Comparison of ENCODE assay signal across 8 cellular contexts in the genomic region with DNA sequence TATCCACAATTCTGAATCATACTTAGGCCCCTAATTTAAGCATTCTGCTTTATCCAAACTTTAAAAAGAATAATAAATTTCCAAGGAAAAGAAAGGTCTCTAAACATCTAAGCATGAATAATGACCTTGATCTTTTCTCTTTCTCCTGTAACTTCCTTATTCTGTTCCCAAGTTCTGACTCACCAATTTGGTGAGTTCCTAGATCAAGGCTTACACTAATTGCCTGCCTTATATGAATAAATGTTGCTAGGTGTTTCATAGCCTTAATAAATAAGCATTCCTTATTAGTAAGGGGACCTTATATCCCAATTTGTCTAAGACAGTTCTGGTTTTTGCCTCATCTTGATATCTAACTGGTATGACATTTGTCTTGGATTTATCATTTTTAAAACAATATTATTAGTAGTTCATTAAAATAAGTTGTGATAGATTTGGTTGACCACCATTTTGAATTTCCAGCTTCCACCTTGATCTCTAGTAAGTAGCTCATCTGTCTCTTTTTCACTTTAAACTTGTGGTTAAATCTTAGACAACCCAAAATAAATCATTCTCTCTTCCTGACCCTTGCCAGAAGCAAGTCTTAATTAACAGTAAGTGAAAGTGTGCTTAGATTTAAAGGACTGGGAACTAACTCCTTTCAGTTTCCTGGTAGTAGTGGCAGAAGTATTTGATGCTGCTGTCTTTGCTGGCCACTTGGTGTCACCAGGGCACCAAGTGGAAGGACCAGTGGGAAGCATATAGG.
DNase-seq lines count a peak whose midpoint lies in the region; ATAC-seq and TF ChIP-seq lines count a peak whose summit lies in the region.

No MANE protein-coding gene starts in this region.

- H3K27me3 ChIP-seq in osteoblast (ENCODE audit: insufficient read depth, low read length), result no peaks in the 10 kb centered on the region

- H3K4me3 ChIP-seq in epithelial cell of esophagus (ENCODE audit: low read length) (no peak overlapping the region), osteoblast (ENCODE audit: insufficient read depth, low read length) (no peak overlapping the region)

- no peaks in the 10 kb centered on the region for H3K36me3 ChIP-seq in osteoblast (ENCODE audit: insufficient read depth, low read length)

- H3K4me2 ChIP-seq in osteoblast (ENCODE audit: insufficient read depth, low read length), result peak overlapping the region; percentile 26

- H3K4me1 ChIP-seq in osteoblast (ENCODE audit: insufficient read depth, low read length), result peaks cover 25% of the 10 kb centered on the region

- H4K20me1 ChIP-seq in osteoblast (ENCODE audit: insufficient read depth, low read length), result no peaks in the 10 kb centered on the region

- H3K4me1 Mint-ChIP-seq in T-cell, result peaks cover 6 to 22% (median 21%) of the 10 kb centered on the region in 3 donors

- ATAC-seq in GM21528 (IDR thresholded peaks at IDR 0.05; ENCODE audit: low FRiP score, unreplicated experiment), result no peak
- ATAC-seq in HG03521 (IDR thresholded peaks at IDR 0.05; ENCODE audit: unreplicated experiment), result no peak
- ATAC-seq in T-cell (replicated peaks in 1 of 4), result no peak

- DNase-seq in NAMALWA (ENCODE audit: low spot score) (peak; percentile 20), epithelial cell of esophagus (ENCODE audit: low read depth) (peak; percentile 40), osteoblast (ENCODE audit: insufficient read length, low spot score, missing footprints) (no peak), NCI-H1105 (lab: John Stamatoyannopoulos, UW) (no peak), T-cell (no peak)

- peak overlapping the region; percentile 42 for H3K27ac ChIP-seq in osteoblast (ENCODE audit: low read depth, low read length)

- no peaks in the 10 kb centered on the region for H3K9me3 ChIP-seq in osteoblast (ENCODE audit: low read depth, low read length)

- H3K27ac Mint-ChIP-seq in T-cell, result peak overlapping the region in 1 of 2 donors; percentile 8

- H3K4me3 Mint-ChIP-seq in T-cell, result no peak overlapping the region

- no peak overlapping the region for H2AFZ ChIP-seq in osteoblast (ENCODE audit: low read length)

- POLR2A ChIA-PET in T-cell (lab: Charles Lee), result no interaction called here

- H3K36me3 Mint-ChIP-seq in T-cell, result peaks cover 10% of the 10 kb centered on the region

- no peaks in the 10 kb centered on the region for H3K9me3 Mint-ChIP-seq in T-cell

- CTCF ChIA-PET in T-cell (lab: Charles Lee), result interaction anchor here in 1 of 2 donors (0.7 kb wide), 1 partner anchor 11 kb away, joined by 3 read pairs; no protein-coding TSS in a partner anchor

- H3K27me3 Mint-ChIP-seq in T-cell, result no peaks in the 10 kb centered on the region

- peaks cover 7% of the 10 kb centered on the region for H3K79me2 ChIP-seq in osteoblast (ENCODE audit: insufficient read depth, low read length)

- TF ChIP-seq CTCF in GM12873 (IDR thresholded peaks at IDR 0.05; ENCODE audit: insufficient read depth, low read depth, low read length, missing control alignments) (peak; percentile 31), epithelial cell of esophagus (IDR thresholded peaks at IDR 0.05; ENCODE audit: insufficient read depth, low read depth, low read length, missing control alignments) (peak; percentile 24), osteoblast (IDR thresholded peaks at IDR 0.05; ENCODE audit: extremely low read depth, low read depth, low read length) (peak; percentile 38)

Comparison
In these comparisons a context has a peak if more than half of its experiments do, and no peak if none do; other contexts are left out.
1. DNase-seq: peak in NAMALWA (single experiment) and epithelial cell of esophagus (single experiment); none in osteoblast (single experiment), NCI-H1105 (single experiment) and T-cell (0 of 34).
2. Peak in every context shown above with its lines, with median percentiles within 50 percentile points of each other: CTCF ChIP-seq.